In genomic region chr2:6626406-6627012, GRCh38 we compare ENCODE assay signal across 20 cellular contexts.
"Had no signal": no experiment of that assay in that cellular context is flagged by ENCODE, and none has a peak within 500 bp of the region (broad histone marks: within the 10 kb centered on the region; RNA-seq: fewer than 3 reads in every experiment).

No MANE protein-coding gene starts in this region.

- H3K4me1 Mint-ChIP-seq: memory B cell, WTC11 had no signal

- H3K27ac ChIP-seq: adrenal gland, cardiac muscle cell, sigmoid colon, spleen, thyroid gland had no signal

- H3K36me3 Mint-ChIP-seq: activated naive CD4-positive, alpha-beta T cell treated with anti-CD3 and anti-CD28 coated beads, Interleukin-2, amount 50 U/mL, for 72 hours; memory B cell had no signal

- H3K4me1 ChIP-seq: adrenal gland, sigmoid colon, spleen, thyroid gland had no signal

- DNase-seq: activated gamma-delta T cell treated with Interleukin-2 at 50 U/mL for 16 hours; activated T-cell treated with anti-CD3 and anti-CD28 coated beads, Interleukin-2, amount 50 U/mL, for 1 hour; adrenal gland; dermis blood vessel endothelial cell; effector CD8-positive, alpha-beta T cell; hypothalamus; left ventricle myocardium superior; sigmoid colon; spleen; stimulated activated CD4-positive, alpha-beta T cell treated with anti-CD3 and anti-CD28 coated beads, Interleukin-4, amount 100 ng/mL, for 4 hours; substantia nigra; T1000; thyroid gland had no signal

- H3K27ac Mint-ChIP-seq: activated naive CD4-positive, alpha-beta T cell treated with anti-CD3 and anti-CD28 coated beads, Interleukin-2, amount 50 U/mL, for 72 hours; memory B cell; stimulated activated naive CD8-positive, alpha-beta T cell treated with anti-CD3 and anti-CD28 coated beads, Interleukin-15, Interleukin-2, amounts not matched to agents 100 ng/mL and 50 ng/mL, for 24 hours; T-helper 1 cell treated with Interleukin-12 subunit alpha and Interleukin-12 subunit beta and Interleukin-4 antibody, amounts not matched to agents 30 μg/mL and 1 μg/mL, for 36 hours; WTC11 had no signal

- H3K4me3 Mint-ChIP-seq: memory B cell; stimulated activated naive CD8-positive, alpha-beta T cell treated with anti-CD3 and anti-CD28 coated beads, Interleukin-15, Interleukin-2, amounts not matched to agents 100 ng/mL and 50 ng/mL, for 24 hours; T-helper 1 cell treated with Interleukin-12 subunit alpha and Interleukin-12 subunit beta and Interleukin-4 antibody, amounts not matched to agents 30 μg/mL and 1 μg/mL, for 36 hours; WTC11 had no signal

- H3K4me3 ChIP-seq: adrenal gland, cardiac muscle cell, mucosa of descending colon, sigmoid colon, spleen, thyroid gland had no signal

- H3K9me3 Mint-ChIP-seq: activated naive CD4-positive, alpha-beta T cell treated with anti-CD3 and anti-CD28 coated beads, Interleukin-2, amount 50 U/mL, for 72 hours; memory B cell; stimulated activated naive CD8-positive, alpha-beta T cell treated with anti-CD3 and anti-CD28 coated beads, Interleukin-15, Interleukin-2, amounts not matched to agents 100 ng/mL and 50 ng/mL, for 24 hours; T-helper 1 cell treated with Interleukin-12 subunit alpha and Interleukin-12 subunit beta and Interleukin-4 antibody, amounts not matched to agents 30 μg/mL and 1 μg/mL, for 36 hours had no signal

- H3K9me3 ChIP-seq: adrenal gland, mucosa of descending colon, sigmoid colon, spleen, thyroid gland had no signal

- H3K27me3 Mint-ChIP-seq: stimulated activated naive CD8-positive, alpha-beta T cell treated with anti-CD3 and anti-CD28 coated beads, Interleukin-15, Interleukin-2, amounts not matched to agents 100 ng/mL and 50 ng/mL, for 24 hours had no signal

- H3K36me3 ChIP-seq: adrenal gland, cardiac muscle cell, sigmoid colon, spleen, thyroid gland had no signal

- H3K27me3 ChIP-seq: adrenal gland, cardiac muscle cell, sigmoid colon, spleen, thyroid gland had no signal
